Comparison of ENCODE assay signal across 10 cellular contexts in genomic region chr5:93359296-93359957, GRCh38.
A peak's percentile ranks its signal among the peaks of the same experiment; 100 is the strongest.
DNase-seq lines count a peak whose midpoint lies in the region; ATAC-seq and TF ChIP-seq lines count a peak whose summit lies in the region.
"Had no signal": no experiment of that assay in that cellular context is flagged by ENCODE, and none has a peak within 500 bp of the region (broad histone marks: within the 10 kb centered on the region; RNA-seq: fewer than 3 reads in every experiment).

No MANE protein-coding gene starts in this region.

- H3K9me3 Mint-ChIP-seq in natural killer cell, result peaks cover 8 to 11% of the 10 kb centered on the region in 2 donors

- H3K27me3 ChIP-seq in SJCRH30, result no peaks in the 10 kb centered on the region

- H3K27ac Mint-ChIP-seq in natural killer cell, result no peak overlapping the region
- H3K27ac Mint-ChIP-seq: immature natural killer cell had no signal

- no peaks in the 10 kb centered on the region for H3K36me3 ChIP-seq in SJCRH30

- H3K4me1 ChIP-seq in SJCRH30, result peaks cover 5% of the 10 kb centered on the region; the same call in 1 of the 2 replicates

- H3K4me3 ChIP-seq in SJCRH30 (peak overlapping the region; percentile 32), fibroblast of villous mesenchyme (ENCODE audit: low read depth, low read length) (peak overlapping the region; percentile 13), skeletal muscle cell (ENCODE audit: low read depth, low read length) (no peak overlapping the region)
- H3K4me3 ChIP-seq: GM12878 had no signal

- H3K9me3 ChIP-seq in SJCRH30 (replicated peaks), result no peaks in the 10 kb centered on the region

- intact Hi-C loops in natural killer cell (cut with micrococcal nuclease), result no loop called here

- ATAC-seq in GM18909 (IDR thresholded peaks at IDR 0.05; ENCODE audit: poor library complexity, unreplicated experiment), result no peak
- no peak for ATAC-seq in natural killer cell
- no peak for ATAC-seq in GM19035 (IDR thresholded peaks at IDR 0.05; ENCODE audit: unreplicated experiment)
- ATAC-seq: GM12878 had no signal

- TF ChIP-seq CTCF in fibroblast of villous mesenchyme (IDR thresholded peaks at IDR 0.05; ENCODE audit: insufficient read depth, low read depth, low read length), result no peak
- TF ChIP-seq CTCF in natural killer cell (IDR thresholded peaks at IDR 0.05), result no peak

- no peaks in the 10 kb centered on the region for H3K4me1 Mint-ChIP-seq in natural killer cell
- H3K4me1 Mint-ChIP-seq: immature natural killer cell had no signal

- peak; percentile 46 for DNase-seq in HS-27A (ENCODE audit: low read depth)
- DNase-seq in SJCRH30, result peak; percentile 42 to 62
- peak; percentile 99 for DNase-seq in fibroblast of villous mesenchyme (ENCODE audit: low read depth)
- peak; percentile 78 for DNase-seq in skeletal muscle cell (ENCODE audit: low read depth)
- no peak for DNase-seq in GM19240 (ENCODE audit: insufficient read length, low spot score)
- DNase-seq in natural killer cell, result no peak
- DNase-seq: immature natural killer cell had no signal

- H3K27ac ChIP-seq in SJCRH30, result peak overlapping the region; percentile 49

- H3K36me3 Mint-ChIP-seq in natural killer cell, result no peaks in the 10 kb centered on the region
- H3K36me3 Mint-ChIP-seq: immature natural killer cell had no signal

- no peaks in the 10 kb centered on the region for H3K27me3 Mint-ChIP-seq in natural killer cell (ENCODE audit: low read depth in 2 of 2)

- H3K4me3 Mint-ChIP-seq in natural killer cell, result no peak overlapping the region
- H3K4me3 Mint-ChIP-seq: immature natural killer cell had no signal

Comparison
In these comparisons a context has a peak if more than half of its experiments do, and no peak if none do; other contexts are left out.
1. DNase-seq: peak in HS-27A (single experiment), SJCRH30 (2 of 2), fibroblast of villous mesenchyme (single experiment) and skeletal muscle cell (single experiment); none in GM19240 (single experiment) and natural killer cell (single experiment).